In genomic region chr3:44976002-44976815, GRCh38 we compare ENCODE assay signal across 8 cellular contexts. TPM values are rescaled to one million over a fixed set of nuclear protein-coding genes. Genes with fewer than 3 reads are reported as not detected.
A peak's percentile ranks its signal among the peaks of the same experiment; 100 is the strongest.
DNase-seq lines count a peak whose midpoint lies in the region; ATAC-seq, FAIRE-seq and TF ChIP-seq lines count a peak whose summit lies in the region.

EXOSC7 (plus strand) TSS chr3:44976244; CDS start chr3:44976278, 34 bp downstream.
ZDHHC3 (minus strand) TSS chr3:44976174; CDS start chr3:44959436, 16,738 bp downstream.

- peaks cover 86% of the 10 kb centered on the region for H3K79me2 ChIP-seq in ACC112 (ENCODE audit: control insufficient read depth, insufficient read depth, low read length, unreplicated experiment)

- H3K36me3 ChIP-seq in ACC112 (ENCODE audit: insufficient read depth, low read length) (no peaks in the 10 kb centered on the region), kidney (ENCODE audit: control insufficient read depth in 1 of 2, insufficient read depth in 2 of 2, low read length in 2 of 2) (no peaks in the 10 kb centered on the region)

- peak within 1 kb of the TSS; percentile 99 for H3K4me3 ChIP-seq in ACC112 (ENCODE audit: low read depth, low read length)
- H3K4me3 ChIP-seq in kidney (ENCODE audit: low read length in 2 of 2) = peak within 1 kb of the TSS; percentile 95 to 97

- FAIRE-seq in kidney (lab: Jason Lieb, UNC) = no peak

- H3K9me3 ChIP-seq in kidney (ENCODE audit: control insufficient read depth in 1 of 2, low read length in 2 of 2) = no peaks in the 10 kb centered on the region

- H2AFZ ChIP-seq in ACC112 (ENCODE audit: low read length, unreplicated experiment) = peak within 1 kb of the TSS; percentile 100

- peak within 1 kb of the TSS; percentile 86 to 90 for H3K9ac ChIP-seq in kidney (ENCODE audit: low read length in 2 of 2)

- H3K27me3 ChIP-seq in ACC112 (ENCODE audit: insufficient read depth, low read length) = no peaks in the 10 kb centered on the region

- DNase-seq in NCI-H345 treated with DMSO at 0.1 percent for 48 hours (lab: John Stamatoyannopoulos, UW; ENCODE audit: unreplicated experiment) (peak; percentile 58), cerebellar cortex (ENCODE audit: low spot score) (peak; percentile 81), kidney (peak; percentile 96)
- DNase-seq in activated CD4-positive, CD25-positive, alpha-beta regulatory T cell treated with anti-CD3 and anti-CD28 coated beads, Interleukin-2, amount 50 U/mL, for 72 hours = peak; percentile 82
- peak; percentile 72 to 81 for DNase-seq in stimulated activated CD4-positive, alpha-beta T cell treated with anti-CD3 and anti-CD28 coated beads, Interleukin-15, amount 100 ng/mL, for 1 hour (ENCODE audit: low read depth in 1 of 2, low spot score in 1 of 2)

- ATAC-seq in GM18861 (IDR thresholded peaks at IDR 0.05; ENCODE audit: unreplicated experiment) = peak; percentile 71
- ATAC-seq in HG03066 (IDR thresholded peaks at IDR 0.05; ENCODE audit: low read depth, unreplicated experiment) = peak; percentile 75

- H3K4me1 ChIP-seq in ACC112 (ENCODE audit: control insufficient read depth, insufficient read depth, low read length, unreplicated experiment) (peaks cover 25% of the 10 kb centered on the region), kidney (ENCODE audit: control insufficient read depth in 1 of 2, insufficient read depth in 1 of 2, low read depth in 1 of 2, low read length in 2 of 2) (peaks cover 14 to 22% of the 10 kb centered on the region in 2 donors)

- H3K27ac ChIP-seq in ACC112 (ENCODE audit: low read depth, low read length) = peak within 1 kb of the TSS; percentile 55
- peak within 1 kb of the TSS; percentile 81 to 82 for H3K27ac ChIP-seq in kidney (ENCODE audit: low read depth in 2 of 2, low read length in 2 of 2)

- TF ChIP-seq CTCF in kidney (IDR thresholded peaks at IDR 0.05; ENCODE audit: borderline replicate concordance, extremely low read depth, insufficient read depth) = no peak

- intact Hi-C loops in kidney (cut with DNase I) = no loop called here

RNA-seq across cellular contexts. Expression of gene EXOSC7, which starts in this region (rescaled TPM):
- 43.8 TPM for total RNA-seq in kidney
- 71.8 TPM for polyA plus RNA-seq in kidney (ENCODE audit: insufficient read depth, low read depth, low replicate concordance)

RNA-seq across cellular contexts. Expression of gene ZDHHC3, which starts in this region (rescaled TPM):
- total RNA-seq in kidney = 71.5 TPM
- polyA plus RNA-seq in kidney (ENCODE audit: insufficient read depth, low read depth, low replicate concordance) = 60.2 TPM

Comparison
In these comparisons a context has a peak if more than half of its experiments do, and no peak if none do; other contexts are left out.
1. Peak in every context shown above with its lines: DNase-seq, ATAC-seq, H3K4me3 ChIP-seq and H3K27ac ChIP-seq.